Comparison of ENCODE assay signal across 1 cellular context in the genomic region with DNA sequence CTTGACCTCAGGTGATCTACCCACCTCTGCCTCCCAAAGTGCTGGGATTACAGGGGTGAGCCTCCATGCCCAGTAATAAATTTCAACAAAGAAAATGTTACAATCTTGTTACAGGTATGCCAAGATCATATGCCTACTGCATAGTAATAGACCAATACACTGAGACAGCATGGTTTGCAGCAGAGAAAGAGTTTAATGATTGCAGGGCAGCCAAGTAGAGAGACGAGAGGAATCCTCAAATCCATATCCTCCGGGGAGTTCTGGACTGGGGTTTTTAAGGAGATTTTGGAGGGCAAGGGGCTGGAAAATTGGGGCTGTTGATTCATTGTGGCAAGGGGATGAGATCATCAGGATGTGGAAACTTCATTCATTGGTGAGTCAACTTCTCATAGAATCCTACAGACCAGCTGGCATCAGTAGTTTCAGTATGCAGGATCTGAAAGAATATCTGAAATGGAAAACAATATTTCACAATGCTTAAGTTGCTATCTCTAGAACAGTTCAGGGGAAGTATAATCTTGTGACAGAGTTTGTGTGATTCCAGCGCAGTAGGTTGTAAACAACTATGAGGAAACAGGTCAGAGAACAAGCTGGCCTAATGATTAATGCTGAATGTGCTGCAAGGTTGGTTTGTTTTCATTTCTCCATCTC.
TF ChIP-seq lines count a peak whose summit lies in the region.

No MANE protein-coding gene starts in this region.

TF ChIP-seq in HEK293, 187 proteins besides CTCF, POLR2A, EP300 and RAD21 (continued from another document):
- no peak for TF ChIP-seq ZNF133 (tag by site-specific recombination; IDR thresholded peaks at IDR 0.05)
TF ChIP-seq in HEK293: peak in this region for 3.
